20 cellular contexts compared by ENCODE assay signal in the genomic region with DNA sequence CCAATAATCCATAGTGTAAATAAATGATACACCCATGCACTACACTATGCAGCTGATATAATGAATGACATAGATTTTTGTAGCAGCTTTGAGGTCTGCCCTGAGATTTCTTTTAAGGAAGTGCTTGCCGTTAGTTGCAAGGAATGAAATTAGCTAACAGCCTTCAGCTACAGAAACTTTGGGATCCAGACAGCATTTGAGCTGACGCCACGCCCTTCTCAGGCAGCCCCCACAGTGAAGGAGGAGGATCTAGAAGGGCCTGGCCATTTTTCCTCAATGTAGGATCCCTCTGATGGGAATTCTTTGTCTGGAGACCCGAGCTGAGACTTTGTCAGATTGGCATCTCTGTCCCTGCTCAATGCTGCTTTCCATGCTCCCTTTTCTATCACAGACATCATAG. TPM values are rescaled to one million over a fixed set of nuclear protein-coding genes. Genes with fewer than 3 reads are reported as not detected.
A peak's percentile ranks its signal among the peaks of the same experiment; 100 is the strongest.
DNase-seq lines count a peak whose midpoint lies in the region; ATAC-seq and TF ChIP-seq lines count a peak whose summit lies in the region.
"Had no signal": no experiment of that assay in that cellular context is flagged by ENCODE, and none has a peak within 500 bp of the region (broad histone marks: within the 10 kb centered on the region; RNA-seq: fewer than 3 reads in every experiment).

No MANE protein-coding gene starts in this region.

- no peak for TF ChIP-seq POLR2A in esophagus muscularis mucosa (IDR thresholded peaks at IDR 0.05; ENCODE audit: low read depth)

- no peaks in the 10 kb centered on the region for H3K9me3 ChIP-seq in esophagus muscularis mucosa
- H3K9me3 ChIP-seq: Peyer's patch had no signal

- no peaks in the 10 kb centered on the region for H3K36me3 ChIP-seq in esophagus muscularis mucosa
- H3K36me3 ChIP-seq: Peyer's patch had no signal

- no peak for TF ChIP-seq EP300 in esophagus muscularis mucosa (IDR thresholded peaks at IDR 0.05)

- TF ChIP-seq CTCF in esophagus muscularis mucosa (IDR thresholded peaks at IDR 0.05), result no peak

- intact Hi-C loops in esophagus muscularis mucosa (cut with DNase I) (no loop called here), sciatic nerve (cut with DNase I) (no loop called here)

- H3K4me3 ChIP-seq in esophagus muscularis mucosa, result no peak overlapping the region
- H3K4me3 ChIP-seq: GM12878, GM23338 had no signal

- H3K27ac ChIP-seq in esophagus muscularis mucosa (replicated peaks in 1 of 4), result peak overlapping the region in 3 of 4 donors; percentile 5 to 45 (median 37)
- no peak overlapping the region for H3K27ac ChIP-seq in caudate nucleus (ENCODE audit: low read depth, low read length)

- peaks cover 32 to 58% (median 46%) of the 10 kb centered on the region in 4 donors for H3K4me1 ChIP-seq in esophagus muscularis mucosa

- 67% methylated on average over 4 of the region's 4 CpGs for WGBS in esophagus muscularis mucosa

- H3K27me3 ChIP-seq in esophagus muscularis mucosa, result no peaks in the 10 kb centered on the region
- H3K27me3 ChIP-seq: Peyer's patch had no signal

- peak; percentile 17 for DNase-seq in CD1c-positive myeloid dendritic cell (ENCODE audit: extremely low spot score)
- DNase-seq in D341Med (ENCODE audit: low spot score), result peak; percentile 17
- no peak for DNase-seq in esophagus muscularis mucosa (ENCODE audit: extremely low spot score)
- no peak for DNase-seq in sciatic nerve (ENCODE audit: low spot score)
- DNase-seq in caudate nucleus (lab: John Stamatoyannopoulos, UW), result no peak
- no peak for DNase-seq in T-helper 9 cell
- no peak for DNase-seq in EL
- DNase-seq in ecto neural progenitor cell (ENCODE audit: low spot score), result no peak
- DNase-seq: CD8-positive, alpha-beta T cell; DND-41; GDM1; KG1; NCI-H1092; NCI-H146; NCI-H2081; NCI-H510A; SIG-M5 had no signal

- peak; percentile 14 for ATAC-seq in sciatic nerve
- ATAC-seq: CD8-positive, alpha-beta T cell; GM12878; GM23338 had no signal

RNA-seq across cellular contexts. Expression of a gene that starts 6.1 kb away (rescaled TPM):
- 1,000 to 10,000 TPM in 1 of 4 donors, 100 to 1,000 TPM in 3; 165 to 1,138 (median 371) TPM for total RNA-seq in esophagus muscularis mucosa
- 61.9 TPM for total RNA-seq in sciatic nerve
- total RNA-seq: CD8-positive, alpha-beta T cell; GM23338 had no signal

Comparison
In these comparisons a context has a peak if more than half of its experiments do, and no peak if none do; other contexts are left out.
1. DNase-seq: peak in CD1c-positive myeloid dendritic cell (single experiment) and D341Med (single experiment); none in esophagus muscularis mucosa (single experiment), sciatic nerve (single experiment), caudate nucleus (0 of 61), T-helper 9 cell (single experiment), EL (single experiment) and ecto neural progenitor cell (single experiment).